In genomic region chr14:79246200-79246599, GRCh38 we compare ENCODE assay signal across 19 cellular contexts.
"Had no signal": no experiment of that assay in that cellular context is flagged by ENCODE, and none has a peak within 500 bp of the region (broad histone marks: within the 10 kb centered on the region; RNA-seq: fewer than 3 reads in every experiment).

No MANE protein-coding gene starts in this region.

- DNase-seq: IMR-90, Karpas-422, KG1, MM.1S, MV-4-11, NCI-H1048, NCI-H1105, NCI-H1417, NCI-H1436 treated with DMSO at 0.1 percent for 48 hours, NCI-H1694 treated with DMSO at 0.1 percent for 48 hours, NCI-H1930, NCI-H2081, NCI-H2107, NCI-H2227 treated with DMSO at 0.1 percent for 48 hours, NCI-H524, NCI-H69, NCI-H774, SHP77 had no signal

- H3K27ac ChIP-seq: RWPE1 had no signal
